Comparison of ENCODE assay signal across 23 cellular contexts in the genomic region with DNA sequence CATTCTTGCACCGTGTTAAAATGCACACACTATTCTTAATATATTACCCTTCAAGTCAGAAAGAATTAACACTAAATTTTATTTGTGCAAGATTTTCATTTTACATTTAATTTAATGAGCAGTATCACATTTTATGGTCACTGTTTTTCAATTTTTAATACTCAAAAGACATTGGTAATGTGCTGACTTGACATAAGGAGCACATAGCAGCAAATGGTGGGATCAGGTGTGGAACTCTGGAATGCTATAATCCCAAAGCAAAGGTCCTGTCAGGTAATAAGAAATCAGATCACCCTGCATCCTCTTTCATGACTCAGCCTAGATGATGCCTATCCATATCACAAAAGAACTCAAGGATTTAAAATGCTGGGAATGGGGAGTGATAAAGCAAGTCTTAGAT.
"Had no signal": no experiment of that assay in that cellular context is flagged by ENCODE, and none has a peak within 500 bp of the region (broad histone marks: within the 10 kb centered on the region; RNA-seq: fewer than 3 reads in every experiment).

No MANE protein-coding gene starts in this region.

- H3K36me3 Mint-ChIP-seq: natural killer cell treated with Interleukin-12 subunit alpha and Interleukin-12 subunit beta and Interleukin-15 and Interleukin-18, amount 100 ng/mL, for 72 hours had no signal

- H3K9me3 Mint-ChIP-seq: activated CD4-positive, alpha-beta memory T cell treated with anti-CD3 and anti-CD28 coated beads, Interleukin-2, amount 10 ng/mL, durations not matched to agents 7 days and 5 days; activated CD4-positive, alpha-beta T cell treated with anti-CD3 and anti-CD28 coated beads, Interleukin-2, amount 10 ng/mL, durations not matched to agents 7 days and 5 days; activated T-cell treated with anti-CD3 and anti-CD28 coated beads, Interleukin-2, amount 50 U/mL, for 24 hours; natural killer cell treated with Interleukin-12 subunit alpha and Interleukin-12 subunit beta and Interleukin-15 and Interleukin-18, amount 100 ng/mL, for 72 hours had no signal

- H3K36me3 ChIP-seq: brain microvascular endothelial cell, left ventricle myocardium inferior, spleen, tibial nerve had no signal

- FAIRE-seq: astrocyte, frontal cortex had no signal

- H3K27me3 ChIP-seq: brain microvascular endothelial cell, spleen, tibial nerve had no signal

- H3K4me1 ChIP-seq: left ventricle myocardium inferior had no signal

- ATAC-seq: mucosa of descending colon; natural killer cell treated with Interleukin-12 subunit alpha and Interleukin-12 subunit beta and Interleukin-15 and Interleukin-18, amount 100 ng/mL, for 72 hours; right cardiac atrium had no signal

- H3K4me3 Mint-ChIP-seq: activated CD4-positive, alpha-beta memory T cell treated with anti-CD3 and anti-CD28 coated beads, Interleukin-2, amount 10 ng/mL, durations not matched to agents 7 days and 5 days; activated CD4-positive, alpha-beta T cell treated with anti-CD3 and anti-CD28 coated beads, Interleukin-2, amount 10 ng/mL, durations not matched to agents 7 days and 5 days; activated T-cell treated with anti-CD3 and anti-CD28 coated beads, Interleukin-2, amount 50 U/mL, for 24 hours; natural killer cell treated with Interleukin-12 subunit alpha and Interleukin-12 subunit beta and Interleukin-15 and Interleukin-18, amount 100 ng/mL, for 72 hours had no signal

- DNase-seq: activated CD4-positive, alpha-beta memory T cell treated with anti-CD3 and anti-CD28 coated beads, Interleukin-2, amount 10 ng/mL, durations not matched to agents 7 days and 5 days; activated CD4-positive, alpha-beta T cell treated with anti-CD3 and anti-CD28 coated beads for 1 hour; activated CD4-positive, alpha-beta T cell treated with anti-CD3 and anti-CD28 coated beads, Interleukin-2, amount 10 ng/mL, durations not matched to agents 7 days and 5 days; activated CD8-positive, alpha-beta memory T cell treated with anti-CD3 and anti-CD28 coated beads, Interleukin-2, amount 50 U/mL, for 48 hours; activated gamma-delta T cell treated with Interleukin-2 at 50 U/mL for 16 hours; activated naive CD4-positive, alpha-beta T cell treated with anti-CD3 and anti-CD28 coated beads, Interleukin-2, amount 50 U/mL, for 16 hours; activated T-cell treated with anti-CD3 and anti-CD28 coated beads, Interleukin-2, amount 50 U/mL, for 24 hours; amniotic stem cell; brain microvascular endothelial cell; dorsolateral prefrontal cortex; effector memory CD4-positive, alpha-beta T cell; left ventricle myocardium inferior; mucosa of descending colon; right cardiac atrium; spleen; stimulated activated CD4-positive, alpha-beta T cell treated with anti-CD3 and anti-CD28 coated beads, Interleukin-2, amount 100 ng/mL, for 48 hours; stimulated activated naive CD4-positive, alpha-beta T cell treated with Interleukin-2 at 50 U/mL for 16 hours had no signal

- H3K9me3 ChIP-seq: left ventricle myocardium inferior, mucosa of descending colon, spleen, tibial nerve had no signal

- H3K27ac Mint-ChIP-seq: activated CD4-positive, alpha-beta memory T cell treated with anti-CD3 and anti-CD28 coated beads, Interleukin-2, amount 10 ng/mL, durations not matched to agents 7 days and 5 days; activated CD4-positive, alpha-beta T cell treated with anti-CD3 and anti-CD28 coated beads, Interleukin-2, amount 10 ng/mL, durations not matched to agents 7 days and 5 days; activated T-cell treated with anti-CD3 and anti-CD28 coated beads, Interleukin-2, amount 50 U/mL, for 24 hours; natural killer cell treated with Interleukin-12 subunit alpha and Interleukin-12 subunit beta and Interleukin-15 and Interleukin-18, amount 100 ng/mL, for 72 hours had no signal

- H3K4me3 ChIP-seq: coronary artery, dorsolateral prefrontal cortex, left ventricle myocardium inferior, lung, mucosa of descending colon, spleen, tibial nerve had no signal

- H3K27me3 Mint-ChIP-seq: activated CD4-positive, alpha-beta T cell treated with anti-CD3 and anti-CD28 coated beads, Interleukin-2, amount 10 ng/mL, durations not matched to agents 7 days and 5 days; natural killer cell treated with Interleukin-12 subunit alpha and Interleukin-12 subunit beta and Interleukin-15 and Interleukin-18, amount 100 ng/mL, for 72 hours had no signal

- H3K27ac ChIP-seq: coronary artery, dorsolateral prefrontal cortex, left ventricle myocardium inferior, spleen, tibial nerve had no signal
